ENCODE assay signal across 22 cellular contexts in genomic region chr7:158258411-158259130, GRCh38.
"Had no signal": no experiment of that assay in that cellular context is flagged by ENCODE, and none has a peak within 500 bp of the region (broad histone marks: within the 10 kb centered on the region; RNA-seq: fewer than 3 reads in every experiment).

No MANE protein-coding gene starts in this region.

- H3K4me1 ChIP-seq: heart left ventricle, lower lobe of right lung, right atrium auricular region, suprapubic skin, thyroid gland, upper lobe of left lung, vagina had no signal

- H3K27me3 ChIP-seq: neutrophil, right atrium auricular region, suprapubic skin, thyroid gland, upper lobe of left lung, vagina had no signal

- H3K27ac Mint-ChIP-seq: memory B cell; mesothelial cell of epicardium; natural killer cell treated with Interleukin-12 subunit alpha and Interleukin-12 subunit beta and Interleukin-15 and Interleukin-18, amount 100 ng/mL, for 72 hours; stimulated activated effector memory CD8-positive, alpha-beta T cell treated with anti-CD3 and anti-CD28 coated beads, Interleukin-12 subunit alpha, Interleukin-12 subunit beta, amount 100 ng/mL, for 72 hours had no signal

- H3K4me3 ChIP-seq: coronary artery, heart left ventricle, lower lobe of right lung, right atrium auricular region, suprapubic skin, thyroid gland, upper lobe of left lung, vagina had no signal

- H3K27me3 Mint-ChIP-seq: natural killer cell treated with Interleukin-12 subunit alpha and Interleukin-12 subunit beta and Interleukin-15 and Interleukin-18, amount 100 ng/mL, for 72 hours had no signal

- H3K9me3 Mint-ChIP-seq: memory B cell; mesothelial cell of epicardium; natural killer cell treated with Interleukin-12 subunit alpha and Interleukin-12 subunit beta and Interleukin-15 and Interleukin-18, amount 100 ng/mL, for 72 hours had no signal

- H3K36me3 ChIP-seq: heart left ventricle, lower lobe of right lung, neutrophil, right atrium auricular region, suprapubic skin, thyroid gland, upper lobe of left lung, vagina had no signal

- H3K4me3 Mint-ChIP-seq: memory B cell; mesothelial cell of epicardium; natural killer cell treated with Interleukin-12 subunit alpha and Interleukin-12 subunit beta and Interleukin-15 and Interleukin-18, amount 100 ng/mL, for 72 hours; stimulated activated effector memory CD8-positive, alpha-beta T cell treated with anti-CD3 and anti-CD28 coated beads, Interleukin-12 subunit alpha, Interleukin-12 subunit beta, amount 100 ng/mL, for 72 hours had no signal

- H3K27ac ChIP-seq: coronary artery, heart left ventricle, lower lobe of right lung, neutrophil, right atrium auricular region, suprapubic skin, thyroid gland, upper lobe of left lung, vagina had no signal

- H3K4me1 Mint-ChIP-seq: memory B cell; mesothelial cell of epicardium; stimulated activated effector memory CD8-positive, alpha-beta T cell treated with anti-CD3 and anti-CD28 coated beads, Interleukin-12 subunit alpha, Interleukin-12 subunit beta, amount 100 ng/mL, for 72 hours had no signal

- H3K9me3 ChIP-seq: lower lobe of right lung, neutrophil, right atrium auricular region, suprapubic skin, thyroid gland, upper lobe of left lung, vagina had no signal

- H3K36me3 Mint-ChIP-seq: memory B cell; mesothelial cell of epicardium; natural killer cell treated with Interleukin-12 subunit alpha and Interleukin-12 subunit beta and Interleukin-15 and Interleukin-18, amount 100 ng/mL, for 72 hours; stimulated activated effector memory CD8-positive, alpha-beta T cell treated with anti-CD3 and anti-CD28 coated beads, Interleukin-12 subunit alpha, Interleukin-12 subunit beta, amount 100 ng/mL, for 72 hours had no signal

- DNase-seq: effector CD4-positive, alpha-beta T cell; foreskin melanocyte; heart left ventricle; hippocampal formation; lower lobe of right lung; small intestine; stimulated activated CD4-positive, alpha-beta T cell treated with anti-CD3 and anti-CD28 coated beads, Interleukin-2, amount 100 ng/mL, for 48 hours; stimulated activated CD8-positive, alpha-beta memory T cell treated with anti-CD3 and anti-CD28 coated beads, Interleukin-4, amount 100 ng/mL, for 48 hours; stimulated activated naive CD8-positive, alpha-beta T cell treated with anti-CD3 and anti-CD28 coated beads, Interleukin-15, Interleukin-2, amounts not matched to agents 100 U/mL and 50 U/mL, for 24 hours; thyroid gland had no signal

- ATAC-seq: heart left ventricle; left lobe of liver; lower lobe of right lung; natural killer cell treated with Interleukin-12 subunit alpha and Interleukin-12 subunit beta and Interleukin-15 and Interleukin-18, amount 100 ng/mL, for 72 hours; stimulated activated effector memory CD8-positive, alpha-beta T cell treated with anti-CD3 and anti-CD28 coated beads, Interleukin-12 subunit alpha, Interleukin-12 subunit beta, amount 100 ng/mL, for 72 hours; stimulated activated naive CD8-positive, alpha-beta T cell treated with anti-CD3 and anti-CD28 coated beads, Interleukin-15, Interleukin-2, amounts not matched to agents 100 U/mL and 50 U/mL, for 24 hours had no signal

- FAIRE-seq: islet of Langerhans, small intestine had no signal
